In the genomic region with DNA sequence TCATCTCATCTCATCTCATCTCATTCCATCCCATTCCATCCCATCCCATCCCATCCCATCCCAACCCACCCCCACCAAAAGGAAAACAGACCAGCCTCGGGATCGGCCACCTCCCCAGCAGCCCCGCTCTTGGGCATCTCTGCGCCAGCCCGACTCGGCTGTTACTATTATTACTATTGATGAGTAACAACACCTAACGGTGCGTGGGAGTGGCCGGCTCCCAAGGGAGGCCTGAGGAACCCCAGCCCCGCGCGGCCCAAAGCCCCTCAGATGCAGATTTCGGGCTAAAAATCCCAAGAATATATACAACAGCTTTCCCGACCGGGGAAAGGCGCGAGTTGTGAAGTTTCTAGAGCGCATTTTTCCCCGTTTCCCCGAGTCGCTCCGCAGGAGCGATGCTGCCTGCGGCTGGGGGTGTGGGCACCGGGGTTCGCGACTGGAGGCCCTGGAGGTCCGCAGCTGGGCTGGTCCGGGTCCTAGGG, we compare ENCODE assay signal across 8 cellular contexts. TPM values are rescaled to one million over a fixed set of nuclear protein-coding genes. Genes with fewer than 3 reads are reported as not detected.
A peak's percentile ranks its signal among the peaks of the same experiment; 100 is the strongest.
DNase-seq lines count a peak whose midpoint lies in the region; ATAC-seq, FAIRE-seq and TF ChIP-seq lines count a peak whose summit lies in the region.

No MANE protein-coding gene starts in this region.

- peak overlapping the region; percentile 83 for H3K4me3 Mint-ChIP-seq in T-helper 1 cell treated with Interleukin-12 subunit alpha and Interleukin-12 subunit beta and Interleukin-4 antibody, amounts not matched to agents 30 μg/mL and 1 μg/mL, for 36 hours
- peak overlapping the region; percentile 87 to 98 (median 92) for H3K4me3 Mint-ChIP-seq in naive B cell
- peak overlapping the region; percentile 94 for H3K4me3 Mint-ChIP-seq in type B pancreatic cell

- no peak for TF ChIP-seq CTCF in AG04449 (IDR thresholded peaks at IDR 0.05; ENCODE audit: insufficient read depth, low read length, missing control alignments)
- no peak for TF ChIP-seq CTCF in H1 (IDR thresholded peaks at IDR 0.05; ENCODE audit: control extremely low read depth in 1 of 3, insufficient read depth in 1 of 3, low read depth in 1 of 3, low read length in 3 of 3)
- no peak for TF ChIP-seq CTCF in type B pancreatic cell (conservative IDR thresholded peaks at IDR 0.05)

- TF ChIP-seq EP300 in H1 (IDR thresholded peaks at IDR 0.05; ENCODE audit: borderline replicate concordance in 1 of 2, low read depth in 2 of 2, low read length in 2 of 2): no peak

- H2BK5ac ChIP-seq in H1 (ENCODE audit: low read depth, low read length): no peak overlapping the region

- H4K91ac ChIP-seq in H1 (replicated peaks; ENCODE audit: insufficient read length, low read length): no peak overlapping the region

- H3K4me3 ChIP-seq in AG04449 (ENCODE audit: low read depth, low read length): peak overlapping the region; percentile 67
- H3K4me3 ChIP-seq in H1 (ENCODE audit: extremely low read depth in 1 of 4, insufficient read depth in 2 of 4, low read depth in 3 of 4, low read length in 4 of 4): peak overlapping the region; percentile 79 to 86 (median 82)

- H4K5ac ChIP-seq in H1 (ENCODE audit: insufficient read length, low read depth, low read length): no peak overlapping the region

- ATAC-seq in GM18867 (IDR thresholded peaks at IDR 0.05; ENCODE audit: unreplicated experiment) (peak; percentile 35), HG03064 (IDR thresholded peaks at IDR 0.05; ENCODE audit: low read depth, unreplicated experiment) (peak; percentile 37), naive B cell (ENCODE audit: low read depth in 2 of 2) (peak in 1 of 2 donors; percentile 6)

- no peak for TF ChIP-seq POLR2A in H1 (IDR thresholded peaks at IDR 0.05; ENCODE audit: control extremely low read depth in 1 of 2, low read depth in 2 of 2, low read length in 2 of 2)

- 1% methylated on average over 26 of the region's 29 CpGs; no CpG with 5 or more reads in 1 of the 2 experiments for WGBS in H1 (ENCODE audit: extremely low coverage in 1 of 2, insufficient coverage in 1 of 2, insufficient read length in 1 of 2, insufficient replicate concordance in 2 of 2, low coverage in 1 of 2, low lambda C conversion rate in 2 of 2, missing lambda C conversion rate in 1 of 2), 2 experiments

- H3K4me1 Mint-ChIP-seq in T-helper 1 cell treated with Interleukin-12 subunit alpha and Interleukin-12 subunit beta and Interleukin-4 antibody, amounts not matched to agents 30 μg/mL and 1 μg/mL, for 36 hours (ENCODE audit: low read depth): peaks cover 10% of the 10 kb centered on the region
- H3K4me1 Mint-ChIP-seq in naive B cell (peaks cover 14 to 48% (median 22%) of the 10 kb centered on the region in 3 donors), type B pancreatic cell (ENCODE audit: unreplicated experiment) (peaks cover 9% of the 10 kb centered on the region)

- 0 out of 7 replicates have a peak, but pooled peaks cover 0 to 3% (median 0%) of the 10 kb centered on the region in 4 experiments for H3K4me1 ChIP-seq in H1 (replicated peaks in 1 of 4; ENCODE audit: control insufficient read depth in 3 of 4, insufficient read depth in 4 of 4, low read length in 3 of 4)

- H2BK15ac ChIP-seq in H1 (ENCODE audit: low read length): no peak overlapping the region

- H3K14ac ChIP-seq in H1 (ENCODE audit: insufficient read length): no peak overlapping the region

- H3K27ac ChIP-seq in H1 (ENCODE audit: low read depth, low read length): no peak overlapping the region

- peaks cover 0 to 9% of the 10 kb centered on the region in 2 experiments for H4K20me1 ChIP-seq in H1 (replicated peaks in 1 of 2; ENCODE audit: control insufficient read depth in 1 of 2, insufficient read depth in 2 of 2, low read length in 2 of 2)

- H3K27me3 ChIP-seq in H1 (replicated peaks in 1 of 4; ENCODE audit: control insufficient read depth in 3 of 4, extremely low read depth in 1 of 4, insufficient read depth in 3 of 4, low read length in 3 of 4): peaks cover 0 to 6% (median 2%) of the 10 kb centered on the region in 4 experiments; a peak in 6 of 7 replicates

- H3K56ac ChIP-seq in H1 (replicated peaks; ENCODE audit: insufficient read length, low read depth, low read length): no peak overlapping the region

- no peak overlapping the region for H3K23ac ChIP-seq in H1 (ENCODE audit: insufficient read length)

- H3K79me1 ChIP-seq in H1 (ENCODE audit: low read depth, low read length): peaks cover 6% of the 10 kb centered on the region

- POLR2A ChIA-PET in AG04449 (lab: Yijun Ruan, JAX): interaction anchor here (0.7 to 1.9 kb wide), 5 partner anchors 7 to 70 kb away, joined by 3 to 7 read pairs (median 4); no protein-coding TSS in a partner anchor
- POLR2A ChIA-PET in H1 (lab: Charles Lee; ENCODE audit: partially characterized antibody): interaction anchor here (0.7 to 1.9 kb wide), 10 partner anchors 9 to 90 kb away, joined by 3 to 10 read pairs (median 4); partner anchors contain the start of gene HSP90B1

- H3K4ac ChIP-seq in H1 (replicated peaks; ENCODE audit: insufficient read length, low read depth, low read length): no peak overlapping the region

- H2BK20ac ChIP-seq in H1 (ENCODE audit: low read length): no peak overlapping the region

- peaks cover 11% of the 10 kb centered on the region; the same call in 1 of the 2 replicates for H3K23me2 ChIP-seq in H1 (ENCODE audit: low read depth, low read length)

- no peak for FAIRE-seq in H1 (lab: Jason Lieb, UNC)

- no peak overlapping the region for H2AK5ac ChIP-seq in H1 (ENCODE audit: low read depth, low read length)

- no peak for DNase-seq in AG04449 (ENCODE audit: low read depth, low spot score)
- DNase-seq in H1 (ENCODE audit: low read depth in 1 of 2, low spot score in 2 of 2): no peak
- peak; percentile 22 for DNase-seq in naive B cell
- no peak for DNase-seq in type B pancreatic cell (ENCODE audit: extremely low spot score, unreplicated experiment)
- no peak for DNase-seq in LoVo (ENCODE audit: low spot score)

- peak overlapping the region; percentile 84 to 85 for H3K4me2 ChIP-seq in H1 (ENCODE audit: insufficient read depth in 1 of 2, low read depth in 2 of 2, low read length in 2 of 2)

- peak overlapping the region; percentile 48 to 86 (median 72) for H3K9ac ChIP-seq in H1 (replicated peaks in 1 of 4; ENCODE audit: extremely low read depth in 1 of 4, low read depth in 3 of 4, low read length in 3 of 4)

- CTCF ChIA-PET in AG04449 (lab: Yijun Ruan, JAX) (interaction anchor here (0.7 to 2.2 kb wide), 9 partner anchors 11 to 95 kb away, joined by 3 to 11 read pairs (median 3); no protein-coding TSS in a partner anchor), H1 (lab: Charles Lee; ENCODE audit: partially characterized antibody) (interaction anchor here (2.3 to 2.4 kb wide), 2 partner anchors 14 to 24 kb away, joined by 7 to 9 read pairs; no protein-coding TSS in a partner anchor)

- H3K27me3 Mint-ChIP-seq in T-helper 1 cell treated with Interleukin-12 subunit alpha and Interleukin-12 subunit beta and Interleukin-4 antibody, amounts not matched to agents 30 μg/mL and 1 μg/mL, for 36 hours (ENCODE audit: low read depth): peaks cover 34% of the 10 kb centered on the region
- H3K27me3 Mint-ChIP-seq in naive B cell (peaks cover 0 to 5% (median 0%) of the 10 kb centered on the region in 3 donors), type B pancreatic cell (peaks cover 3% of the 10 kb centered on the region)

- H4K8ac ChIP-seq in H1 (ENCODE audit: extremely low read depth, insufficient read depth, low read length): peak overlapping the region; percentile 89; the same call in 1 of the 2 replicates

- H3K9me3 Mint-ChIP-seq in T-helper 1 cell treated with Interleukin-12 subunit alpha and Interleukin-12 subunit beta and Interleukin-4 antibody, amounts not matched to agents 30 μg/mL and 1 μg/mL, for 36 hours: no peaks in the 10 kb centered on the region
- H3K9me3 Mint-ChIP-seq in naive B cell (no peaks in the 10 kb centered on the region), type B pancreatic cell (peaks cover 4% of the 10 kb centered on the region)

- H2BK120ac ChIP-seq in H1 (replicated peaks; ENCODE audit: low read depth, low read length): no peak overlapping the region

- peaks cover 0 to 39% of the 10 kb centered on the region in 2 experiments for H3K79me2 ChIP-seq in H1 (ENCODE audit: control insufficient read depth in 1 of 2, insufficient read depth in 2 of 2, low read length in 2 of 2)

- no peak overlapping the region for H2AFZ ChIP-seq in H1 (ENCODE audit: low read length)

- TF ChIP-seq RAD21 in H1 (IDR thresholded peaks at IDR 0.05 in 1 of 2, conservative IDR thresholded peaks at IDR 0.05 in 1 of 2; ENCODE audit: low read depth in 2 of 2, low read length in 2 of 2): no peak

- H3K36me3 ChIP-seq in H1 (ENCODE audit: control insufficient read depth in 2 of 4, insufficient read depth in 4 of 4, low read length in 3 of 4): no peaks in the 10 kb centered on the region

- no peaks in the 10 kb centered on the region for H3K9me3 ChIP-seq in H1 (ENCODE audit: insufficient read depth in 2 of 2, low read depth in 1 of 2, low read length in 1 of 2)

- peak overlapping the region; percentile 61 for H3K27ac Mint-ChIP-seq in T-helper 1 cell treated with Interleukin-12 subunit alpha and Interleukin-12 subunit beta and Interleukin-4 antibody, amounts not matched to agents 30 μg/mL and 1 μg/mL, for 36 hours
- peak overlapping the region; percentile 57 to 88 (median 82) for H3K27ac Mint-ChIP-seq in naive B cell
- peak overlapping the region; percentile 72 for H3K27ac Mint-ChIP-seq in type B pancreatic cell

- H3K18ac ChIP-seq in H1 (ENCODE audit: extremely low read depth, low read length): peak overlapping the region; percentile 71

- no peak overlapping the region for H2BK12ac ChIP-seq in H1 (ENCODE audit: low read depth, low read length)

- no peaks in the 10 kb centered on the region for H3K36me3 Mint-ChIP-seq in T-helper 1 cell treated with Interleukin-12 subunit alpha and Interleukin-12 subunit beta and Interleukin-4 antibody, amounts not matched to agents 30 μg/mL and 1 μg/mL, for 36 hours (ENCODE audit: low read depth)
- H3K36me3 Mint-ChIP-seq in naive B cell (no peaks in the 10 kb centered on the region), type B pancreatic cell (peaks cover 9% of the 10 kb centered on the region)

TF ChIP-seq in H1, 55 proteins besides CTCF, POLR2A, EP300 and RAD21 (continues in another document):
- no peak for TF ChIP-seq EZH2 (IDR thresholded peaks at IDR 0.05; ENCODE audit: low read depth, low read length, severe bottlenecking)
- no peak for TF ChIP-seq CHD2 (IDR thresholded peaks at IDR 0.05; ENCODE audit: low read length)

RNA-seq across cellular contexts. Expression of gene NT5DC3, which starts 0.6 kb away (rescaled TPM):
- total RNA-seq in H1 (2021; fragmentation: NEBNext Ultra II Directional; extraction: Animal tissue kit (Norgen Biotek cat#: 25700)): 11.9 and 14.8 TPM in 2 replicates
- polyA plus RNA-seq in H1 (2011; rRNA removed) (4.1 and 5.4 TPM in 2 replicates), naive B cell (ENCODE audit: low read depth in 6 of 6) (1 to 10 TPM in 5 of 6 donors, under 1 TPM in 1; 0.96 to 4.4 (median 1.9) TPM)
- polyA plus RNA-seq in H1 (2011; cell fraction: cytosol; rRNA removed): 4.9 TPM
- 5.4 TPM for polyA plus RNA-seq in H1 (2011; cell fraction: nucleus; rRNA removed)
- polyA plus RNA-seq in H1 (2012, experiment 1 of 2): 5.2 to 8.3 TPM (median 6.4 TPM) in 4 replicates
- 0.63 TPM for polyA plus RNA-seq in H1 (2012, experiment 2 of 2)
- polyA plus RNA-seq in H1 (2013, experiment 1 of 2): 4.5 TPM
- 4.9 TPM for polyA plus RNA-seq in H1 (2013, experiment 2 of 2)
- polyA minus RNA-seq in H1 (2011; rRNA and poly(A)+ RNA removed): 8.4 and 9.0 TPM in 2 replicates
- 5.0 TPM for polyA minus RNA-seq in H1 (2011; cell fraction: cytosol; rRNA and poly(A)+ RNA removed)
- 9.2 TPM for polyA minus RNA-seq in H1 (2011; cell fraction: nucleus; rRNA and poly(A)+ RNA removed)
- 10.9 and 16.3 TPM in 2 replicates for total RNA-seq in type B pancreatic cell (ENCODE audit: low replicate concordance)
